Comparison of ENCODE assay signal across 9 cellular contexts in the genomic region with DNA sequence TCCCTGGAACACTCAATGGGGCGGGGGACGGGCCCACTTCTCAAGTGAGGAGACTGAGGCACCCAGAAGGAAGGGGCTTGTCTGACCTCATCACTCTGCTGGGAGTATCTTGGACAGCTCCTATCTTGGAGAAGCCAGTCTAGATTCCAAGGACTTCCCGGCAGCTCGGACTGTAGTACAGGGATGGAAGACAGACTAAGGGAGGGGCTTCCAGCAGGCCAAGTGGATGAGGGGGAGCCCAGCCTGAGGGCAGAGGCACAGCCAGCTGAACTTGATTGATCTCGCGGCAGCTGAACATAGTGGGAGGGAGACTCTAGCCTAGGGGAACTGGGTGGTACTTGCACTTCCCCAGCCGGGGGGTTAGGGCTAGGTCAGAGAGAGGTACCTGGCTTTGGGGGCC. TPM values are rescaled to one million over a fixed set of nuclear protein-coding genes. Genes with fewer than 3 reads are reported as not detected.
DNase-seq lines count a peak whose midpoint lies in the region; ATAC-seq and TF ChIP-seq lines count a peak whose summit lies in the region.
"Had no signal": no experiment of that assay in that cellular context is flagged by ENCODE, and none has a peak within 500 bp of the region (broad histone marks: within the 10 kb centered on the region; RNA-seq: fewer than 3 reads in every experiment).

No MANE protein-coding gene starts in this region.

- H3K4me2 ChIP-seq in OCI-LY7 (ENCODE audit: low read length), result peak overlapping the region; percentile 34; the same call in 1 of the 2 replicates

- no peak overlapping the region for H3K27ac Mint-ChIP-seq in activated naive CD4-positive, alpha-beta T cell treated with anti-CD3 and anti-CD28 coated beads for 36 hours
- no peak overlapping the region for H3K27ac Mint-ChIP-seq in activated naive CD4-positive, alpha-beta T cell treated with anti-CD3 and anti-CD28 coated beads, Interleukin-2, amount 10 ng/mL, durations not matched to agents 7 days and 5 days
- peak overlapping the region; percentile 57 for H3K27ac Mint-ChIP-seq in glutamatergic neuron (ENCODE audit: unreplicated experiment)
- H3K27ac Mint-ChIP-seq in stimulated activated naive B cell treated with anti-CD40 and anti-IgM and Interleukin-4, amounts not matched to agents 10 μg/mL and 1 μg/mL and 100 μg/mL, for 72 hours, result peak overlapping the region; percentile 81

- TF ChIP-seq CTCF in OCI-LY7 (conservative IDR thresholded peaks at IDR 0.05; ENCODE audit: low read length) (no peak), glutamatergic neuron (IDR thresholded peaks at IDR 0.05; ENCODE audit: partially characterized antibody, unreplicated experiment) (no peak), psoas muscle (IDR thresholded peaks at IDR 0.05) (no peak)

- no TSS peak for BruUV-seq in OCI-LY7 (replicated peaks; lab: Mats Ljungman, UMichigan)

- DNase-seq in activated naive CD4-positive, alpha-beta T cell treated with anti-CD3 and anti-CD28 coated beads for 36 hours, result no peak
- DNase-seq in activated naive CD4-positive, alpha-beta T cell treated with anti-CD3 and anti-CD28 coated beads, Interleukin-2, amount 10 ng/mL, durations not matched to agents 7 days and 5 days, result no peak
- no peak for DNase-seq in OCI-LY7 (ENCODE audit: low spot score)
- peak; percentile 51 for DNase-seq in glutamatergic neuron
- DNase-seq in stimulated activated naive B cell treated with anti-CD40 and anti-IgM and Interleukin-4, amounts not matched to agents 10 μg/mL and 1 μg/mL and 100 μg/mL, for 72 hours, result no peak
- no peak for DNase-seq in psoas muscle
- DNase-seq: dorsolateral prefrontal cortex had no signal

- ATAC-seq in stimulated activated naive B cell treated with anti-CD40 and anti-IgM and Interleukin-4, amounts not matched to agents 10 μg/mL and 1 μg/mL and 100 μg/mL, for 72 hours (replicated peaks), result peak; percentile 15 to 27
- ATAC-seq in HG02610 (IDR thresholded peaks at IDR 0.05; ENCODE audit: unreplicated experiment) (no peak), GM19328 (IDR thresholded peaks at IDR 0.05; ENCODE audit: unreplicated experiment) (no peak), psoas muscle (no peak)

- H3K9me3 ChIP-seq in OCI-LY7 (ENCODE audit: low read length) (no peaks in the 10 kb centered on the region), psoas muscle (no peaks in the 10 kb centered on the region)

- POLR2A ChIA-PET in OCI-LY7 (lab: Charles Lee), result no interaction called here

- H3K4me1 ChIP-seq in OCI-LY7 (ENCODE audit: insufficient read depth, low read length, poor library complexity, severe bottlenecking), result peaks cover 14% of the 10 kb centered on the region
- H3K4me1 ChIP-seq in psoas muscle, result peaks cover 12% of the 10 kb centered on the region

- CTCF ChIA-PET in activated naive CD4-positive, alpha-beta T cell treated with anti-CD3 and anti-CD28 coated beads for 36 hours (lab: Charles Lee), result interaction anchor here (1.2 to 3.0 kb wide), 3 partner anchors 14 to 105 kb away, joined by 4 to 12 read pairs (median 4); a partner anchor contains a TSS
- CTCF ChIA-PET in activated naive CD4-positive, alpha-beta T cell treated with anti-CD3 and anti-CD28 coated beads, Interleukin-2, amount 10 ng/mL, durations not matched to agents 7 days and 5 days (lab: Charles Lee), result interaction anchor here (1.2 kb wide), 1 partner anchor 16 kb away, joined by 6 read pairs; no protein-coding TSS in a partner anchor
- CTCF ChIA-PET in OCI-LY7 (lab: Charles Lee; ENCODE audit: unreplicated experiment), result no interaction called here

- peaks cover 8% of the 10 kb centered on the region for H3K27me3 Mint-ChIP-seq in activated naive CD4-positive, alpha-beta T cell treated with anti-CD3 and anti-CD28 coated beads for 36 hours (ENCODE audit: low read depth)
- peaks cover 74% of the 10 kb centered on the region for H3K27me3 Mint-ChIP-seq in activated naive CD4-positive, alpha-beta T cell treated with anti-CD3 and anti-CD28 coated beads, Interleukin-2, amount 10 ng/mL, durations not matched to agents 7 days and 5 days
- H3K27me3 Mint-ChIP-seq in glutamatergic neuron (ENCODE audit: unreplicated experiment), result peaks cover 29% of the 10 kb centered on the region
- H3K27me3 Mint-ChIP-seq in stimulated activated naive B cell treated with anti-CD40 and anti-IgM and Interleukin-4, amounts not matched to agents 10 μg/mL and 1 μg/mL and 100 μg/mL, for 72 hours, result peaks cover 49 to 67% of the 10 kb centered on the region in 2 donors

- no peaks in the 10 kb centered on the region for H3K9me2 ChIP-seq in OCI-LY7 (ENCODE audit: insufficient read depth, low read length)

- H3K79me2 ChIP-seq in OCI-LY7 (ENCODE audit: insufficient read depth, low read depth, low read length), result no peaks in the 10 kb centered on the region

- H3K4me3 Mint-ChIP-seq in activated naive CD4-positive, alpha-beta T cell treated with anti-CD3 and anti-CD28 coated beads for 36 hours, result peak overlapping the region; percentile 8
- H3K4me3 Mint-ChIP-seq in activated naive CD4-positive, alpha-beta T cell treated with anti-CD3 and anti-CD28 coated beads, Interleukin-2, amount 10 ng/mL, durations not matched to agents 7 days and 5 days, result no peak overlapping the region
- H3K4me3 Mint-ChIP-seq in glutamatergic neuron (ENCODE audit: unreplicated experiment), result peak overlapping the region; percentile 84
- H3K4me3 Mint-ChIP-seq in stimulated activated naive B cell treated with anti-CD40 and anti-IgM and Interleukin-4, amounts not matched to agents 10 μg/mL and 1 μg/mL and 100 μg/mL, for 72 hours, result peak overlapping the region; percentile 46 to 70

- H3K27ac ChIP-seq in OCI-LY7 (ENCODE audit: low read depth, low read length, poor library complexity, severe bottlenecking) (no peak overlapping the region), psoas muscle (no peak overlapping the region)
- H3K27ac ChIP-seq: dorsolateral prefrontal cortex had no signal

- no peaks in the 10 kb centered on the region for H3K9me3 Mint-ChIP-seq in activated naive CD4-positive, alpha-beta T cell treated with anti-CD3 and anti-CD28 coated beads for 36 hours
- no peaks in the 10 kb centered on the region for H3K9me3 Mint-ChIP-seq in activated naive CD4-positive, alpha-beta T cell treated with anti-CD3 and anti-CD28 coated beads, Interleukin-2, amount 10 ng/mL, durations not matched to agents 7 days and 5 days
- H3K9me3 Mint-ChIP-seq in glutamatergic neuron (ENCODE audit: unreplicated experiment), result peaks cover 11% of the 10 kb centered on the region
- H3K9me3 Mint-ChIP-seq in stimulated activated naive B cell treated with anti-CD40 and anti-IgM and Interleukin-4, amounts not matched to agents 10 μg/mL and 1 μg/mL and 100 μg/mL, for 72 hours, result no peaks in the 10 kb centered on the region

- 17 to 28% (median 20%) methylated on average over 7 of the region's 7 CpGs for WGBS in psoas muscle, 3 donors

- intact Hi-C loops in activated naive CD4-positive, alpha-beta T cell treated with anti-CD3 and anti-CD28 coated beads for 36 hours (cut with micrococcal nuclease), result loop anchor here (5.0 to 10.0 kb wide), 2 partner anchors 194 to 236 kb away; a partner anchor contains a TSS
- intact Hi-C loops in OCI-LY7 (cut with micrococcal nuclease; ENCODE audit: unreplicated experiment) (loop anchor here (10.0 kb wide), 1 partner anchor 206 kb away; no protein-coding TSS in a partner anchor), psoas muscle (cut with DNase I) (no loop called here)

- H3K27me3 ChIP-seq in psoas muscle (ENCODE audit: insufficient read depth in 3 of 3, low read length in 2 of 3), result peaks cover 0 to 65% (median 40%) of the 10 kb centered on the region in 3 donors

- no peaks in the 10 kb centered on the region for H3K36me3 Mint-ChIP-seq in activated naive CD4-positive, alpha-beta T cell treated with anti-CD3 and anti-CD28 coated beads for 36 hours (ENCODE audit: low read depth)
- no peaks in the 10 kb centered on the region for H3K36me3 Mint-ChIP-seq in activated naive CD4-positive, alpha-beta T cell treated with anti-CD3 and anti-CD28 coated beads, Interleukin-2, amount 10 ng/mL, durations not matched to agents 7 days and 5 days
- H3K36me3 Mint-ChIP-seq in glutamatergic neuron (ENCODE audit: unreplicated experiment), result no peaks in the 10 kb centered on the region
- H3K36me3 Mint-ChIP-seq in stimulated activated naive B cell treated with anti-CD40 and anti-IgM and Interleukin-4, amounts not matched to agents 10 μg/mL and 1 μg/mL and 100 μg/mL, for 72 hours, result peaks cover 16 to 22% of the 10 kb centered on the region in 2 donors

- H3K4me3 ChIP-seq in OCI-LY7 (ENCODE audit: low read depth, low read length, poor library complexity, severe bottlenecking) (no peak overlapping the region), psoas muscle (no peak overlapping the region)

- H3K4me1 Mint-ChIP-seq in activated naive CD4-positive, alpha-beta T cell treated with anti-CD3 and anti-CD28 coated beads for 36 hours (ENCODE audit: low read depth), result peaks cover 36% of the 10 kb centered on the region
- peaks cover 37% of the 10 kb centered on the region for H3K4me1 Mint-ChIP-seq in activated naive CD4-positive, alpha-beta T cell treated with anti-CD3 and anti-CD28 coated beads, Interleukin-2, amount 10 ng/mL, durations not matched to agents 7 days and 5 days
- H3K4me1 Mint-ChIP-seq in glutamatergic neuron (ENCODE audit: low read depth, unreplicated experiment), result peaks cover 13% of the 10 kb centered on the region
- peaks cover 24 to 29% of the 10 kb centered on the region in 2 donors for H3K4me1 Mint-ChIP-seq in stimulated activated naive B cell treated with anti-CD40 and anti-IgM and Interleukin-4, amounts not matched to agents 10 μg/mL and 1 μg/mL and 100 μg/mL, for 72 hours

- no peak overlapping the region for H2AFZ ChIP-seq in OCI-LY7 (ENCODE audit: low read length)

- H3K36me3 ChIP-seq in OCI-LY7 (ENCODE audit: insufficient read depth, low read length), result peaks cover 6% of the 10 kb centered on the region; the same call in 1 of the 2 replicates
- no peaks in the 10 kb centered on the region for H3K36me3 ChIP-seq in psoas muscle (ENCODE audit: insufficient read depth in 1 of 2, low read depth in 1 of 2)

- no peaks in the 10 kb centered on the region for H4K20me1 ChIP-seq in OCI-LY7 (ENCODE audit: insufficient read depth, low read length)

RNA-seq across cellular contexts. Expression of a gene that starts 0.7 kb away (rescaled TPM):
- total RNA-seq in activated naive CD4-positive, alpha-beta T cell treated with anti-CD3 and anti-CD28 coated beads for 36 hours, result under 1 TPM; 0.14 to 0.22 TPM
- total RNA-seq in OCI-LY7 (2014; rRNA removed; shearing (Covaris generic)), result 0.19 TPM in 1 of 2 replicates, not detected in the other
- total RNA-seq in OCI-LY7 (2022), result 0.48 and 0.51 TPM in 2 replicates
- 40.9 TPM for total RNA-seq in glutamatergic neuron (ENCODE audit: unreplicated experiment)
- not detected for total RNA-seq in psoas muscle
- under 1 TPM in 1 of 3 donors, not detected in 2; 0.03 TPM for polyA plus RNA-seq in psoas muscle

RNA-seq across cellular contexts. Expression of a gene that starts 10.1 kb away (rescaled TPM):
- total RNA-seq in activated naive CD4-positive, alpha-beta T cell treated with anti-CD3 and anti-CD28 coated beads for 36 hours, result 1 to 10 TPM; 6.5 to 7.2 TPM
- total RNA-seq in OCI-LY7 (2014; rRNA removed; shearing (Covaris generic)), result 5.4 and 6.9 TPM in 2 replicates
- 35.3 and 35.8 TPM in 2 replicates for total RNA-seq in OCI-LY7 (2022)
- 21.6 TPM for total RNA-seq in glutamatergic neuron (ENCODE audit: unreplicated experiment)
- total RNA-seq in psoas muscle, result 1 to 10 TPM; 1.1 to 2.4 (median 1.3) TPM
- 1 to 10 TPM in 2 of 3 donors, under 1 TPM in 1; 1.00 to 2.9 (median 1.4) TPM for polyA plus RNA-seq in psoas muscle

RNA-seq across cellular contexts. Expression of a gene that starts 22.7 kb away (rescaled TPM):
- total RNA-seq in activated naive CD4-positive, alpha-beta T cell treated with anti-CD3 and anti-CD28 coated beads for 36 hours, result 100 to 1,000 TPM; 351 to 376 TPM
- total RNA-seq in OCI-LY7 (2014; rRNA removed; shearing (Covaris generic)), result 275 and 320 TPM in 2 replicates
- 421 and 429 TPM in 2 replicates for total RNA-seq in OCI-LY7 (2022)
- 394 TPM for total RNA-seq in glutamatergic neuron (ENCODE audit: unreplicated experiment)
- total RNA-seq in psoas muscle, result 100 to 1,000 TPM; 438 to 648 (median 574) TPM
- polyA plus RNA-seq in psoas muscle, result 100 to 1,000 TPM; 274 to 597 (median 487) TPM

RNA-seq across cellular contexts. Expression of a gene that starts 23.4 kb away (rescaled TPM):
- 1 to 10 TPM; 4.5 TPM for total RNA-seq in activated naive CD4-positive, alpha-beta T cell treated with anti-CD3 and anti-CD28 coated beads for 36 hours
- 7.1 and 10.5 TPM in 2 replicates for total RNA-seq in OCI-LY7 (2014; rRNA removed; shearing (Covaris generic))
- total RNA-seq in OCI-LY7 (2022) (6.4 and 8.7 TPM in 2 replicates), glutamatergic neuron (ENCODE audit: unreplicated experiment) (1.7 TPM), psoas muscle (1 to 10 TPM in 1 of 4 donors, under 1 TPM in 2, not detected in 1; 0.50 to 1.9 (median 0.62) TPM)
- polyA plus RNA-seq in psoas muscle, result 1 to 10 TPM in 2 of 3 donors, under 1 TPM in 1; 0.37 to 3.2 (median 1.4) TPM

Comparison
In these comparisons a context has a peak if more than half of its experiments do, and no peak if none do; other contexts are left out.
1. H3K27ac Mint-ChIP-seq: peak in glutamatergic neuron (single experiment) and stimulated activated naive B cell treated with anti-CD40 and anti-IgM and Interleukin-4, amounts not matched to agents 10 μg/mL and 1 μg/mL and 100 μg/mL, for 72 hours (single experiment); none in activated naive CD4-positive, alpha-beta T cell treated with anti-CD3 and anti-CD28 coated beads for 36 hours (single experiment) and activated naive CD4-positive, alpha-beta T cell treated with anti-CD3 and anti-CD28 coated beads, Interleukin-2, amount 10 ng/mL, durations not matched to agents 7 days and 5 days (single experiment).
2. ATAC-seq: peak in stimulated activated naive B cell treated with anti-CD40 and anti-IgM and Interleukin-4, amounts not matched to agents 10 μg/mL and 1 μg/mL and 100 μg/mL, for 72 hours (2 of 2); none in HG02610 (single experiment), GM19328 (single experiment) and psoas muscle (0 of 4).
3. RNA of a gene that starts 0.7 kb away (total RNA-seq): 40.9 TPM in glutamatergic neuron (single experiment); 0.19 to 0.51 TPM in OCI-LY7, 0.14 to 0.22 TPM in activated naive CD4-positive, alpha-beta T cell treated with anti-CD3 and anti-CD28 coated beads for 36 hours and not detected in psoas muscle; every median in the first group is over 10 times any median in the second.
4. intact Hi-C loops: an anchor here in activated naive CD4-positive, alpha-beta T cell treated with anti-CD3 and anti-CD28 coated beads for 36 hours (5.0 to 10.0 kb wide) and OCI-LY7 (10.0 kb wide); none called in psoas muscle.